In the genomic region with DNA sequence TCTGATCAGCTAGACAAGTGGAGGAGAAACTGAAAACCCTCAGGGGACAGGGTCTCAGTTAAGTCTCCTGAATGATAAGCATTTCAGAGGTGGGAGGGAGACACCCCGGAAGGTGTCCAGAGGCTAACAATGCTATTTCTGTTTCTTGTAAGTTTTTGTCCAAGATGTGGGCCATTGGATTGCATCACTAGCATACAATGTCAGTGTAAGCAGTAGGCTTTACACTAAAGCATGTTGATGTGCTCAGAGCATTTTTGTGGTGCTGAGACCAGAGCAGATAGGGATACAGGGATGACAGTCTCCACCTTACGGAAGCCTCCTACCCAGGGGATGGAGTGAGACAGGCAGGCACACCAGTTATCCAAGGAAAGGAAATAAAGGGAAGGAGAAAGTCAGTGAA, we compare ENCODE assay signal across 18 cellular contexts. TPM values are rescaled to one million over a fixed set of nuclear protein-coding genes. Genes with fewer than 3 reads are reported as not detected.
A peak's percentile ranks its signal among the peaks of the same experiment; 100 is the strongest.
DNase-seq lines count a peak whose midpoint lies in the region; ATAC-seq and TF ChIP-seq lines count a peak whose summit lies in the region.
"Had no signal": no experiment of that assay in that cellular context is flagged by ENCODE, and none has a peak within 500 bp of the region (broad histone marks: within the 10 kb centered on the region; RNA-seq: fewer than 3 reads in every experiment).

No MANE protein-coding gene starts in this region.

- TF ChIP-seq CTCF in HFFc6 (IDR thresholded peaks at IDR 0.05) (no peak), fibroblast of villous mesenchyme (IDR thresholded peaks at IDR 0.05; ENCODE audit: insufficient read depth, low read depth, low read length) (no peak), prostate gland (IDR thresholded peaks at IDR 0.05) (no peak), A673 (conservative IDR thresholded peaks at IDR 0.05; ENCODE audit: low read depth, low read length) (no peak)

- DNase-seq in HFFc6 (no peak), fibroblast of villous mesenchyme (ENCODE audit: low read depth) (peak; percentile 70), prostate gland (ENCODE audit: low spot score) (no peak), NCI-H2107 (lab: John Stamatoyannopoulos, UW) (no peak), A673 (ENCODE audit: low spot score) (no peak), DMS 273 (lab: John Stamatoyannopoulos, UW; ENCODE audit: unreplicated experiment) (no peak)
- DNase-seq: activated gamma-delta T cell; body of pancreas; GOT3; Karpas-422; midbrain; NCI-H1105 treated with DMSO at 0.1 percent for 48 hours; stimulated activated CD4-positive, alpha-beta T cell treated with anti-CD3 and anti-CD28 coated beads, Interleukin-12 subunit alpha, Interleukin-12 subunit beta, amount 100 ng/mL, for 4 hours; stimulated activated naive CD4-positive, alpha-beta T cell had no signal

- H3K36me3 Mint-ChIP-seq in HFFc6 (ENCODE audit: low read depth), result peaks cover 23% of the 10 kb centered on the region

- H3K27me3 ChIP-seq in ACC112 (ENCODE audit: insufficient read depth, low read length) (no peaks in the 10 kb centered on the region), prostate gland (replicated peaks; ENCODE audit: insufficient read depth) (no peaks in the 10 kb centered on the region), A673 (replicated peaks; ENCODE audit: insufficient read depth, low read depth, low read length, poor library complexity) (peaks cover 40% of the 10 kb centered on the region)
- H3K27me3 ChIP-seq: body of pancreas had no signal

- H2AFZ ChIP-seq in ACC112 (ENCODE audit: low read length, unreplicated experiment), result no peak overlapping the region

- peak overlapping the region; percentile 52 for H3K4me3 Mint-ChIP-seq in HFFc6
- H3K4me3 Mint-ChIP-seq: dendritic cell treated with granulocyte-macrophage colony-stimulating factor and Interleukin-4, amounts not matched to agents 40 ng/mL and 50 ng/mL, for 4 days had no signal

- 90% methylated on average over 2 of the region's 2 CpGs for WGBS in prostate gland

- H3K9me3 ChIP-seq in prostate gland (no peaks in the 10 kb centered on the region), A673 (ENCODE audit: low read depth, low read length, poor library complexity, severe bottlenecking) (no peaks in the 10 kb centered on the region)
- H3K9me3 ChIP-seq: body of pancreas had no signal

- TF ChIP-seq POLR2A in prostate gland (IDR thresholded peaks at IDR 0.05), result no peak

- H3K9me3 Mint-ChIP-seq in HFFc6, result peaks cover 21% of the 10 kb centered on the region

- peaks cover 96% of the 10 kb centered on the region for H3K79me2 ChIP-seq in ACC112 (ENCODE audit: control insufficient read depth, insufficient read depth, low read length, unreplicated experiment)

- no TSS peak for BruUV-seq in A673 (replicated peaks; lab: Mats Ljungman, UMichigan)

- intact Hi-C loops in prostate gland (cut with DNase I), result loop anchor here (2.0 kb wide), 1 partner anchor 36 kb away; no protein-coding TSS in a partner anchor
- intact Hi-C loops in A673 (cut with micrococcal nuclease; ENCODE audit: unreplicated experiment), result no loop called here

- H3K4me3 ChIP-seq in ACC112 (ENCODE audit: low read depth, low read length) (no peak overlapping the region), fibroblast of villous mesenchyme (ENCODE audit: low read depth, low read length) (no peak overlapping the region), prostate gland (no peak overlapping the region), A673 (ENCODE audit: low read depth, low read length, poor library complexity, severe bottlenecking) (no peak overlapping the region)
- H3K4me3 ChIP-seq: body of pancreas had no signal

- POLR2A ChIA-PET in A673 (lab: Charles Lee; ENCODE audit: low non-redundant PET), result no interaction called here

- H3K4me1 Mint-ChIP-seq in HFFc6 (ENCODE audit: low read depth), result peaks cover 55% of the 10 kb centered on the region

- peaks cover 22% of the 10 kb centered on the region for H3K36me3 ChIP-seq in ACC112 (ENCODE audit: insufficient read depth, low read length)
- no peaks in the 10 kb centered on the region for H3K36me3 ChIP-seq in prostate gland
- no peaks in the 10 kb centered on the region for H3K36me3 ChIP-seq in A673 (ENCODE audit: insufficient read depth, low read length, poor library complexity, severe bottlenecking)

- ATAC-seq in GM19395 (IDR thresholded peaks at IDR 0.05; ENCODE audit: unreplicated experiment), result no peak
- ATAC-seq: body of pancreas had no signal

- CTCF ChIA-PET in A673 (lab: Charles Lee), result no interaction called here

- peaks cover 59% of the 10 kb centered on the region for H3K4me1 ChIP-seq in ACC112 (ENCODE audit: control insufficient read depth, insufficient read depth, low read length, unreplicated experiment)
- peaks cover 5% of the 10 kb centered on the region for H3K4me1 ChIP-seq in prostate gland (replicated peaks)
- H3K4me1 ChIP-seq in A673 (ENCODE audit: insufficient read depth, low read length, poor library complexity, severe bottlenecking), result no peaks in the 10 kb centered on the region

- H3K27ac ChIP-seq in ACC112 (ENCODE audit: low read depth, low read length) (peak overlapping the region; percentile 94), prostate gland (peak overlapping the region; percentile 98), A673 (ENCODE audit: low read depth, low read length, poor library complexity, severe bottlenecking) (no peak overlapping the region)
- H3K27ac ChIP-seq: epithelial cell of prostate had no signal

- peaks cover 2% of the 10 kb centered on the region for H3K27me3 Mint-ChIP-seq in HFFc6 (ENCODE audit: insufficient read depth)

- peak overlapping the region; percentile 84 for H3K27ac Mint-ChIP-seq in HFFc6

RNA-seq across cellular contexts. Expression of a gene that starts 2.2 kb away (rescaled TPM):
- total RNA-seq in HFFc6 (2021; fragmentation: NEBNext Ultra II Directional; extraction: Animal tissue kit (Norgen Biotek cat#: 25700)), result 10 to 100 TPM; 13.8 to 25.0 (median 22.9) TPM
- 35.8 and 62.6 TPM in 2 replicates for total RNA-seq in fibroblast of villous mesenchyme
- total RNA-seq in prostate gland, result 100 to 1,000 TPM; 112 to 289 TPM
- total RNA-seq in A673 (2021), result 0.22 and 0.45 TPM in 2 replicates

RNA-seq across cellular contexts. Expression of a gene that starts 46.5 kb away (rescaled TPM):
- not detected for total RNA-seq in HFFc6 (2021; fragmentation: NEBNext Ultra II Directional; extraction: Animal tissue kit (Norgen Biotek cat#: 25700))
- total RNA-seq in fibroblast of villous mesenchyme (0.32 and 1.3 TPM in 2 replicates), prostate gland (1 to 10 TPM; 1.4 to 3.8 TPM), A673 (2021) (not detected in 2 replicates)

Comparison
In these comparisons a context has a peak if more than half of its experiments do, and no peak if none do; other contexts are left out.
1. RNA of a gene that starts 2.2 kb away (total RNA-seq): 112 to 289 TPM in prostate gland, 35.8 to 62.6 TPM in fibroblast of villous mesenchyme and 13.8 to 25.0 TPM in HFFc6; 0.22 to 0.45 TPM in A673; every median in the first group is over 10 times any median in the second.